ENCODE assay signal across 1 cellular context in genomic region chr17:4573682-4574081, GRCh38.
TF ChIP-seq lines count a peak whose summit lies in the region.

No MANE protein-coding gene starts in this region.

TF ChIP-seq in GM12878, 131 proteins besides CTCF, POLR2A, EP300 and RAD21:
- 0 out of 2 replicates have a peak, but pooled peaks have one; percentile 20 for TF ChIP-seq RAD51 (IDR thresholded peaks at IDR 0.05)
- no peak for TF ChIP-seq RFX5 (IDR thresholded peaks at IDR 0.05; ENCODE audit: low read depth, low read length)
- no peak for TF ChIP-seq KDM1A (IDR thresholded peaks at IDR 0.05; ENCODE audit: borderline replicate concordance)
- 0 out of 2 replicates have a peak, but pooled peaks have one; percentile 10 for TF ChIP-seq PKNOX1 (IDR thresholded peaks at IDR 0.05)
- TF ChIP-seq BHLHE40 (IDR thresholded peaks at IDR 0.05; ENCODE audit: borderline replicate concordance in 1 of 2, low read depth in 2 of 2, low read length in 1 of 2) = peak; percentile 87 to 94
- peak; percentile 63 for TF ChIP-seq BCL3 (IDR thresholded peaks at IDR 0.05; ENCODE audit: borderline replicate concordance, insufficient read depth, low read depth, low read length, poor library complexity, severe bottlenecking)
- TF ChIP-seq, protein P1, sequence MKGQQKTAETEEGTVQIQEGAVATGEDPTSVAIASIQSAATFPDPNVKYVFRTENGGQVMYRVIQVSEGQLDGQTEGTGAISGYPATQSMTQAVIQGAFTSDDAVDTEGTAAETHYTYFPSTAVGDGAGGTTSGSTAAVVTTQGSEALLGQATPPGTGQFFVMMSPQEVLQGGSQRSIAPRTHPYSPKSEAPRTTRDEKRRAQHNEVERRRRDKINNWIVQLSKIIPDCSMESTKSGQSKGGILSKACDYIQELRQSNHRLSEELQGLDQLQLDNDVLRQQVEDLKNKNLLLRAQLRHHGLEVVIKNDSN (IDR thresholded peaks at IDR 0.05; ENCODE audit: borderline replicate concordance, extremely low read length, insufficient read depth, low read depth, low read length) = peak; percentile 35
- no peak for TF ChIP-seq ATF7 (IDR thresholded peaks at IDR 0.05; ENCODE audit: low read depth)
- 0 out of 2 replicates have a peak, but pooled peaks have one; percentile 18 for TF ChIP-seq PAX5 (IDR thresholded peaks at IDR 0.05; ENCODE audit: borderline replicate concordance, low read depth, low read length)
- peak; percentile 49; the same call in 1 of the 2 replicates for TF ChIP-seq RUNX3 (IDR thresholded peaks at IDR 0.05; ENCODE audit: low read length)
- peak; percentile 38 for TF ChIP-seq IKZF1 (conservative IDR thresholded peaks at IDR 0.05)
- peak; percentile 46; the same call in 1 of the 2 replicates for TF ChIP-seq NR2F1 (conservative IDR thresholded peaks at IDR 0.05)
- TF ChIP-seq GATAD2B (conservative IDR thresholded peaks at IDR 0.05; ENCODE audit: low read depth) = no peak
- peak; percentile 73 for TF ChIP-seq RELA (IDR thresholded peaks at IDR 0.05; ENCODE audit: borderline replicate concordance, partially characterized antibody)
TF ChIP-seq in GM12878: peak in this region for 10.
